ENCODE assay signal across 24 cellular contexts in the genomic region with DNA sequence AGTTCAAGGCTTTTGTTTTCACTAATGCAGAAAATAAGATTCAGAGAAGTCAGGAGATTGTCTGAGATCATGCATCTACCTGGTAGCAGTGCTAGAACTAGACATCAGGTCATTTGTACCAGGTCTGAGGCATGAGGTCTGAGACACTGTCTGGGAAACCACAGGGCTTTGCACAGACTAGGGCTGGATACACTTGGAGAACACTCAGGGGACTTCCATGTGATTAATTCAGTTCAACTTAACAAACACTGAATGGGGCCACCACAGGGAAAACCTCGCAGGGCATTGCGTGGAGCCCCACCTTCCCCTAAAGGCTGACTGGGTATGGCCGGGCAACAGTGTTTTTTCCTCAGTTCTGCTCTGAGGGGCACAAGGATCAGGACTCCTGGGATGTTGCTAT.
DNase-seq lines count a peak whose midpoint lies in the region; ATAC-seq and TF ChIP-seq lines count a peak whose summit lies in the region.
"Had no signal": no experiment of that assay in that cellular context is flagged by ENCODE, and none has a peak within 500 bp of the region (broad histone marks: within the 10 kb centered on the region; RNA-seq: fewer than 3 reads in every experiment).

No MANE protein-coding gene starts in this region.

- H3K27ac ChIP-seq in brain microvascular endothelial cell: no peak overlapping the region
- H3K27ac ChIP-seq: pancreas, Peyer's patch, SJSA1 had no signal

- ATAC-seq in HG02610 (IDR thresholded peaks at IDR 0.05; ENCODE audit: unreplicated experiment): peak; percentile 48
- ATAC-seq: activated CD8-positive, alpha-beta memory T cell treated with anti-CD3 and anti-CD28 coated beads, Interleukin-2, amount 10 ng/mL, durations not matched to agents 7 days and 5 days; HCT116; natural killer cell; pancreas; right cardiac atrium had no signal

- no peaks in the 10 kb centered on the region for H3K36me3 Mint-ChIP-seq in progenitor cell of endocrine pancreas (ENCODE audit: insufficient read depth)
- H3K36me3 Mint-ChIP-seq: activated CD8-positive, alpha-beta memory T cell treated with anti-CD3 and anti-CD28 coated beads, Interleukin-2, amount 10 ng/mL, durations not matched to agents 7 days and 5 days; natural killer cell had no signal

- no peaks in the 10 kb centered on the region for H3K36me3 ChIP-seq in brain microvascular endothelial cell (replicated peaks)
- H3K36me3 ChIP-seq: MG63, pancreas, Peyer's patch, SJSA1 had no signal

- H3K4me1 Mint-ChIP-seq in progenitor cell of endocrine pancreas (ENCODE audit: low read depth): peaks cover 18% of the 10 kb centered on the region
- H3K4me1 Mint-ChIP-seq: activated CD8-positive, alpha-beta memory T cell treated with anti-CD3 and anti-CD28 coated beads, Interleukin-2, amount 10 ng/mL, durations not matched to agents 7 days and 5 days; activated naive CD4-positive, alpha-beta T cell treated with anti-CD3 and anti-CD28 coated beads, Interleukin-2, amount 50 U/mL, for 24 hours; CD4-positive, alpha-beta memory T cell; natural killer cell had no signal

- no peak overlapping the region for H3K4me3 Mint-ChIP-seq in progenitor cell of endocrine pancreas (ENCODE audit: low read depth)
- H3K4me3 Mint-ChIP-seq: activated CD8-positive, alpha-beta memory T cell treated with anti-CD3 and anti-CD28 coated beads, Interleukin-2, amount 10 ng/mL, durations not matched to agents 7 days and 5 days; activated naive CD4-positive, alpha-beta T cell treated with anti-CD3 and anti-CD28 coated beads, Interleukin-2, amount 50 U/mL, for 24 hours; activated T-helper 1 cell treated with anti-CD3 and anti-CD28 coated beads, Interleukin-12 subunit alpha, Interleukin-12 subunit beta, Interleukin-2, Interleukin-4 antibody, amounts not matched to agents 30 ng/mL and 10 ng/mL and 1 ng/mL, durations not matched to agents 14 hours and 24 hours and 36 hours; CD4-positive, alpha-beta memory T cell; natural killer cell had no signal

- no peaks in the 10 kb centered on the region for H3K9me3 Mint-ChIP-seq in progenitor cell of endocrine pancreas (ENCODE audit: low read depth)
- H3K9me3 Mint-ChIP-seq: activated naive CD4-positive, alpha-beta T cell treated with anti-CD3 and anti-CD28 coated beads, Interleukin-2, amount 50 U/mL, for 24 hours; activated T-helper 1 cell treated with anti-CD3 and anti-CD28 coated beads, Interleukin-12 subunit alpha, Interleukin-12 subunit beta, Interleukin-2, Interleukin-4 antibody, amounts not matched to agents 30 ng/mL and 10 ng/mL and 1 ng/mL, durations not matched to agents 14 hours and 24 hours and 36 hours; CD4-positive, alpha-beta memory T cell; natural killer cell had no signal

- no peaks in the 10 kb centered on the region for H3K27me3 Mint-ChIP-seq in progenitor cell of endocrine pancreas
- H3K27me3 Mint-ChIP-seq: activated CD8-positive, alpha-beta memory T cell treated with anti-CD3 and anti-CD28 coated beads, Interleukin-2, amount 10 ng/mL, durations not matched to agents 7 days and 5 days; activated naive CD4-positive, alpha-beta T cell treated with anti-CD3 and anti-CD28 coated beads, Interleukin-2, amount 50 U/mL, for 24 hours had no signal

- no peak for TF ChIP-seq CTCF in GM12865 (IDR thresholded peaks at IDR 0.05; ENCODE audit: insufficient read depth, low read depth, low read length, missing control alignments)
- TF ChIP-seq CTCF in brain microvascular endothelial cell (IDR thresholded peaks at IDR 0.05; ENCODE audit: low read depth, low read length, missing control alignments): no peak
- TF ChIP-seq CTCF in progenitor cell of endocrine pancreas (IDR thresholded peaks at IDR 0.05; ENCODE audit: unreplicated experiment): no peak

- in situ Hi-C loops in brain microvascular endothelial cell (cut with HindIII; ENCODE audit: low pct_ligation_motif_present, low sequenced_read_pairs): no loop called here

- no peaks in the 10 kb centered on the region for H3K27me3 ChIP-seq in brain microvascular endothelial cell (replicated peaks)
- H3K27me3 ChIP-seq: MG63, pancreas, Peyer's patch, SJSA1 had no signal

- H3K4me3 ChIP-seq in GM12865 (ENCODE audit: low read depth, low read length): no peak overlapping the region
- H3K4me3 ChIP-seq in brain microvascular endothelial cell (ENCODE audit: low read depth, low read length): no peak overlapping the region
- H3K4me3 ChIP-seq: MG63, pancreas, Peyer's patch, SJSA1 had no signal

- H3K27ac Mint-ChIP-seq in progenitor cell of endocrine pancreas: peak overlapping the region; percentile 30
- H3K27ac Mint-ChIP-seq: activated CD8-positive, alpha-beta memory T cell treated with anti-CD3 and anti-CD28 coated beads, Interleukin-2, amount 10 ng/mL, durations not matched to agents 7 days and 5 days; activated naive CD4-positive, alpha-beta T cell treated with anti-CD3 and anti-CD28 coated beads, Interleukin-2, amount 50 U/mL, for 24 hours; activated T-helper 1 cell treated with anti-CD3 and anti-CD28 coated beads, Interleukin-12 subunit alpha, Interleukin-12 subunit beta, Interleukin-2, Interleukin-4 antibody, amounts not matched to agents 30 ng/mL and 10 ng/mL and 1 ng/mL, durations not matched to agents 14 hours and 24 hours and 36 hours; CD4-positive, alpha-beta memory T cell; natural killer cell had no signal

- peak; percentile 26 for DNase-seq in GM12865 (ENCODE audit: low read depth)
- peak; percentile 12 for DNase-seq in brain microvascular endothelial cell
- no peak for DNase-seq in progenitor cell of endocrine pancreas (ENCODE audit: low spot score, unreplicated experiment)
- no peak for DNase-seq in kidney glomerular epithelial cell (lab: John Stamatoyannopoulos, UW)
- DNase-seq in COLO668 (lab: John Stamatoyannopoulos, UW; ENCODE audit: unreplicated experiment): no peak
- DNase-seq in RKO (ENCODE audit: low spot score): no peak
- DNase-seq: activated CD4-positive, alpha-beta T cell treated with anti-CD3 and anti-CD28 coated beads for 4 hours; activated CD8-positive, alpha-beta memory T cell treated with anti-CD3 and anti-CD28 coated beads, Interleukin-2, amount 10 ng/mL, durations not matched to agents 7 days and 5 days; aorta; CD4-positive, alpha-beta memory T cell; DMS 273 treated with DMSO at 0.1 percent for 48 hours; left ventricle myocardium superior; MG63; natural killer cell; NCI-H2029 treated with DMSO at 0.1 percent for 48 hours; pancreas; Peyer's patch; right cardiac atrium; stimulated activated naive CD4-positive, alpha-beta T cell treated with Interleukin-2 at 50 U/mL for 16 hours had no signal

Comparison
In these comparisons a context has a peak if more than half of its experiments do, and no peak if none do; other contexts are left out.
1. DNase-seq: peak in GM12865 (single experiment) and brain microvascular endothelial cell (single experiment); none in progenitor cell of endocrine pancreas (single experiment), kidney glomerular epithelial cell (single experiment), COLO668 (single experiment) and RKO (single experiment).